Comparison of ENCODE assay signal across 16 cellular contexts in the genomic region with DNA sequence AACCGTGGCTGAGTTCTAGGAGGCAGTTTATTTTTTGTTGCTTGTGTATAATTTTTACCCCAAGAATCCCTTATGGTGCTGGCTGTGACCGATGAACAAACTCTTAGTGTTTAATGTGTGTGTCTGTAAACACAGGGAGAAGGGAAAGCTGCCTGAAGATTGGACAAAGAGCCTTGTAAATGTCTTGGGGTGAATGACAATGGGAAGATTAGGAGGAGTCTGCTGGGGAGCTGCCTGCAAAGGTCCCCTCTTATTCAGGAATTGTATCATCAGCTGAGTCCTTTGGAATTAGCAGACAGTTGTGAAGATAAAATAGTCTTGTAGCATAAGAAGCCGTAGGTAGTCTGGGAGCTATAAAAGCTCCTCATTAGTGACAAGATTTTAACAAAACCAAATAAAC.
"Had no signal": no experiment of that assay in that cellular context is flagged by ENCODE, and none has a peak within 500 bp of the region (broad histone marks: within the 10 kb centered on the region; RNA-seq: fewer than 3 reads in every experiment).

No MANE protein-coding gene starts in this region.

- FAIRE-seq: bronchial epithelial cell had no signal

- H3K27ac Mint-ChIP-seq: activated B cell treated with CpG ODN at 0.5 μM for 24 hours; activated naive CD4-positive, alpha-beta T cell treated with anti-CD3 and anti-CD28 coated beads, Interleukin-2, amount 10 ng/mL, durations not matched to agents 7 days and 5 days had no signal

- H3K4me3 Mint-ChIP-seq: activated B cell treated with CpG ODN at 0.5 μM for 24 hours; activated naive CD4-positive, alpha-beta T cell treated with anti-CD3 and anti-CD28 coated beads, Interleukin-2, amount 10 ng/mL, durations not matched to agents 7 days and 5 days had no signal

- H3K4me3 ChIP-seq: adrenal gland, gastrocnemius medialis, smooth muscle cell, thyroid gland had no signal

- ATAC-seq: esophagus mucosa; gastrocnemius medialis; naive thymus-derived CD8-positive, alpha-beta T cell; sciatic nerve had no signal

- H3K27me3 ChIP-seq: gastrocnemius medialis, thyroid gland had no signal

- H3K9me3 ChIP-seq: adrenal gland, gastrocnemius medialis, thyroid gland had no signal

- H3K27me3 Mint-ChIP-seq: activated B cell treated with CpG ODN at 0.5 μM for 24 hours; activated naive CD4-positive, alpha-beta T cell treated with anti-CD3 and anti-CD28 coated beads, Interleukin-2, amount 10 ng/mL, durations not matched to agents 7 days and 5 days; naive thymus-derived CD8-positive, alpha-beta T cell had no signal

- H3K36me3 ChIP-seq: adrenal gland, gastrocnemius medialis, thyroid gland had no signal

- H3K4me2 ChIP-seq: smooth muscle cell had no signal

- H3K4me1 ChIP-seq: adrenal gland, thyroid gland had no signal

- DNase-seq: activated B cell treated with CpG ODN at 0.5 μM for 24 hours; activated CD4-positive, alpha-beta T cell treated with anti-CD3 and anti-CD28 coated beads for 48 hours; activated naive CD4-positive, alpha-beta T cell treated with anti-CD3 and anti-CD28 coated beads, Interleukin-2, amount 10 ng/mL, durations not matched to agents 7 days and 5 days; adrenal gland; cerebellar nuclear complex; cortex of kidney; gastrocnemius medialis; head of caudate nucleus; mesendoderm; naive thymus-derived CD8-positive, alpha-beta T cell; stimulated activated CD4-positive, alpha-beta T cell treated with anti-CD3 and anti-CD28 coated beads, Interleukin-4, amount 100 ng/mL, for 1 hour; thyroid gland had no signal

- H3K27ac ChIP-seq: adrenal gland, gastrocnemius medialis, thyroid gland had no signal
